Comparison of ENCODE assay signal across 12 cellular contexts in genomic region chr1:55580845-55581332, GRCh38.
DNase-seq lines count a peak whose midpoint lies in the region; ATAC-seq, FAIRE-seq and TF ChIP-seq lines count a peak whose summit lies in the region.
"Had no signal": no experiment of that assay in that cellular context is flagged by ENCODE, and none has a peak within 500 bp of the region (broad histone marks: within the 10 kb centered on the region; RNA-seq: fewer than 3 reads in every experiment).

No MANE protein-coding gene starts in this region.

- in situ Hi-C loops in KBM-7 (cut with MboI; ENCODE audit: low pct_unique_long_range_greater_than_20kb, low sequenced_read_pairs), result no loop called here

- H3K4me3 ChIP-seq in A549, result no peak overlapping the region
- no peak overlapping the region for H3K4me3 ChIP-seq in PC-9
- no peak overlapping the region for H3K4me3 ChIP-seq in muscle layer of colon (ENCODE audit: low read depth in 1 of 2, low read length in 2 of 2)
- H3K4me3 ChIP-seq: BLaER1, spleen had no signal

- FAIRE-seq in A549 (lab: Jason Lieb, UNC), result no peak

- no peak for TF ChIP-seq EP300 in A549 (IDR thresholded peaks at IDR 0.05)

- DNase-seq in A549 (ENCODE audit: low read depth in 1 of 2, low spot score in 1 of 2) (peak in 1 of 2 experiments; percentile 42), PC-9 (peak; percentile 8 to 81), fibroblast of gingiva (ENCODE audit: low read depth) (peak; percentile 95), KBM-7 (no peak), GM19238 (ENCODE audit: insufficient read length, low spot score) (no peak), NCI-H1105 treated with DMSO at 0.1 percent for 48 hours (lab: John Stamatoyannopoulos, UW) (no peak)
- DNase-seq: amygdala, NCI-H82, spleen had no signal

- CTCF ChIA-PET in A549 (lab: Yijun Ruan, JAX) (interaction anchor here (1.2 kb wide), 1 partner anchor 296 kb away, joined by 7 read pairs; no protein-coding TSS in a partner anchor), PC-9 (lab: Charles Lee) (no interaction called here)

- no peak for TF ChIP-seq POLR2A in A549 (IDR thresholded peaks at IDR 0.05; ENCODE audit: low read length)

- intact Hi-C loops in PC-9 (cut with micrococcal nuclease; ENCODE audit: unreplicated experiment), result loop anchor here (1.0 kb wide), 1 partner anchor 152 kb away; no protein-coding TSS in a partner anchor

- BruUV-seq in PC-9 (replicated peaks; lab: Mats Ljungman, UMichigan), result no TSS peak

- no peak for TF ChIP-seq RAD21 in A549 (conservative IDR thresholded peaks at IDR 0.05 in 1 of 2, IDR thresholded peaks at IDR 0.05 in 1 of 2)

- H3K4me1 ChIP-seq in A549, result peaks cover 26% of the 10 kb centered on the region; the same call in 2 of the 3 replicates
- peaks cover 27% of the 10 kb centered on the region for H3K4me1 ChIP-seq in PC-9 (replicated peaks; ENCODE audit: insufficient read depth)
- peaks cover 30% of the 10 kb centered on the region for H3K4me1 ChIP-seq in muscle layer of colon (ENCODE audit: insufficient read depth, low read length)
- H3K4me1 ChIP-seq: BLaER1, spleen had no signal

- H3K27ac ChIP-seq in A549, result peak overlapping the region; percentile 48 to 72
- peak overlapping the region; percentile 53 for H3K27ac ChIP-seq in PC-9
- peak overlapping the region; percentile 39 for H3K27ac ChIP-seq in muscle layer of colon (ENCODE audit: low read depth, low read length)
- H3K27ac ChIP-seq: BLaER1, spleen had no signal

- WGBS in A549 (ENCODE audit: missing lambda C conversion rate), result 59% methylated on average over 3 of the region's 3 CpGs

- TF ChIP-seq CTCF in A549 (IDR thresholded peaks at IDR 0.05) (no peak), PC-9 (conservative IDR thresholded peaks at IDR 0.05) (no peak)

- H3F3A ChIP-seq in PC-9 (ENCODE audit: insufficient read depth, low read depth), result peaks cover 12% of the 10 kb centered on the region; the same call in 1 of the 2 replicates

- no peaks in the 10 kb centered on the region for H3K79me2 ChIP-seq in PC-9 (ENCODE audit: low read depth)

- H4K20me1 ChIP-seq in PC-9 (ENCODE audit: insufficient read depth), result no peaks in the 10 kb centered on the region
- H4K20me1 ChIP-seq: BLaER1 had no signal

- peak; percentile 30 to 71; a peak in 3 of 6 replicates for ATAC-seq in A549
- no peak for ATAC-seq in GM19395 (IDR thresholded peaks at IDR 0.05; ENCODE audit: unreplicated experiment)

- H3K36me3 ChIP-seq in PC-9 (ENCODE audit: low read depth) (no peaks in the 10 kb centered on the region), muscle layer of colon (ENCODE audit: insufficient read depth, low read length) (no peaks in the 10 kb centered on the region)
- H3K36me3 ChIP-seq: BLaER1, spleen had no signal

- H3K27me3 ChIP-seq in PC-9 (ENCODE audit: insufficient read depth, low read depth) (no peaks in the 10 kb centered on the region), muscle layer of colon (ENCODE audit: control insufficient read depth in 1 of 2, insufficient read depth in 2 of 2, low read length in 2 of 2) (no peaks in the 10 kb centered on the region)
- H3K27me3 ChIP-seq: BLaER1 had no signal

- no peak overlapping the region for H2AFZ ChIP-seq in PC-9

- H3K4me2 ChIP-seq in A549 (peak overlapping the region; percentile 42), PC-9 (0 out of 2 replicates have a peak overlapping the region, but pooled peaks have one; percentile 6)
- H3K4me2 ChIP-seq: BLaER1 had no signal

- no peaks in the 10 kb centered on the region for H3K9me2 ChIP-seq in PC-9 (ENCODE audit: insufficient read depth)

- H3K9me3 ChIP-seq in A549, result no peaks in the 10 kb centered on the region
- no peaks in the 10 kb centered on the region for H3K9me3 ChIP-seq in PC-9 (ENCODE audit: insufficient read depth, low read depth)
- no peaks in the 10 kb centered on the region for H3K9me3 ChIP-seq in muscle layer of colon (ENCODE audit: low read length)
- H3K9me3 ChIP-seq: BLaER1, spleen had no signal

- POLR2A ChIA-PET in A549 (lab: Yijun Ruan, JAX), result no interaction called here
- POLR2A ChIA-PET in PC-9 (lab: Charles Lee; ENCODE audit: unreplicated experiment), result no interaction called here

- no peak overlapping the region for H3K9ac ChIP-seq in muscle layer of colon (ENCODE audit: low read length)
- H3K9ac ChIP-seq: BLaER1 had no signal

TF ChIP-seq in A549, 52 proteins besides CTCF, POLR2A, EP300 and RAD21:
- no peak for TF ChIP-seq USF2 (IDR thresholded peaks at IDR 0.05)
- TF ChIP-seq ZC3H11A (IDR thresholded peaks at IDR 0.05), result no peak
- no peak for TF ChIP-seq MAFK (IDR thresholded peaks at IDR 0.05; ENCODE audit: partially characterized antibody)
- no peak for TF ChIP-seq MAZ (IDR thresholded peaks at IDR 0.05; ENCODE audit: borderline replicate concordance, low read depth, low read length)
- no peak for TF ChIP-seq POLR2AphosphoS2 (conservative IDR thresholded peaks at IDR 0.05; ENCODE audit: low read length)
- no peak for TF ChIP-seq FOSB (CRISPR knock-in tag; IDR thresholded peaks at IDR 0.05)
- TF ChIP-seq HOXB13 (CRISPR knock-in tag; IDR thresholded peaks at IDR 0.05; ENCODE audit: low read depth), result no peak
- TF ChIP-seq PBX3 (IDR thresholded peaks at IDR 0.05), result no peak
- no peak for TF ChIP-seq BCL3 (IDR thresholded peaks at IDR 0.05)
- peak in 1 of 2 experiments; percentile 41; a peak in 1 of 4 replicates for TF ChIP-seq CEBPB (IDR thresholded peaks at IDR 0.05)
- TF ChIP-seq ZFP36 (IDR thresholded peaks at IDR 0.05; ENCODE audit: borderline replicate concordance, partially characterized antibody), result no peak
- TF ChIP-seq HDAC2 (IDR thresholded peaks at IDR 0.05), result no peak
- no peak for TF ChIP-seq MYC (IDR thresholded peaks at IDR 0.05; ENCODE audit: borderline replicate concordance, low read length)
- TF ChIP-seq FOSL2 (IDR thresholded peaks at IDR 0.05), result 0 out of 2 replicates have a peak, but pooled peaks have one; percentile 19
- TF ChIP-seq FOSL2 (CRISPR knock-in tag; IDR thresholded peaks at IDR 0.05), result peak; percentile 44

Comparison
In these comparisons a context has a peak if more than half of its experiments do, and no peak if none do; other contexts are left out.
1. DNase-seq: peak in PC-9 (2 of 2) and fibroblast of gingiva (single experiment); none in KBM-7 (single experiment), GM19238 (single experiment) and NCI-H1105 treated with DMSO at 0.1 percent for 48 hours (single experiment).
2. Peak in every context shown above with its lines, with median percentiles within 50 percentile points of each other: H3K27ac ChIP-seq.